Comparison of ENCODE assay signal across 20 cellular contexts in genomic region chrX:9160698-9161329, GRCh38.
"Had no signal": no experiment of that assay in that cellular context is flagged by ENCODE, and none has a peak within 500 bp of the region (broad histone marks: within the 10 kb centered on the region; RNA-seq: fewer than 3 reads in every experiment).

No MANE protein-coding gene starts in this region.

- DNase-seq: activated CD4-positive, alpha-beta T cell treated with anti-CD3 and anti-CD28 coated beads, Interleukin-2, amount 50 U/mL, for 4 hours; activated CD4-positive, CD25-positive, alpha-beta regulatory T cell treated with anti-CD3 and anti-CD28 coated beads, Interleukin-2, amount 50 U/mL, for 72 hours; activated CD8-positive, alpha-beta memory T cell treated with anti-CD3 and anti-CD28 coated beads, Interleukin-2, amount 10 ng/mL, durations not matched to agents 7 days and 5 days; activated naive CD4-positive, alpha-beta T cell; activated T-cell treated with anti-CD3 and anti-CD28 coated beads for 4 hours; anterior cingulate cortex; body of pancreas; head of caudate nucleus; left cardiac atrium; retina; sigmoid colon; stimulated activated CD4-positive, alpha-beta T cell treated with anti-CD3 and anti-CD28 coated beads, Interleukin-2, amount 100 ng/mL, for 48 hours; stimulated activated CD8-positive, alpha-beta memory T cell treated with anti-CD3 and anti-CD28 coated beads, Interleukin-4, amount 100 ng/mL, for 48 hours; stimulated activated naive CD4-positive, alpha-beta T cell treated with Interleukin-2 at 50 U/mL for 16 hours; tibial artery; WERI-Rb-1 had no signal

- H3K4me3 Mint-ChIP-seq: activated CD8-positive, alpha-beta memory T cell treated with anti-CD3 and anti-CD28 coated beads, Interleukin-2, amount 10 ng/mL, durations not matched to agents 7 days and 5 days; memory B cell; natural killer cell treated with Interleukin-12 subunit alpha and Interleukin-12 subunit beta and Interleukin-15 and Interleukin-18, amount 100 ng/mL, for 72 hours had no signal

- H3K9me3 Mint-ChIP-seq: memory B cell had no signal

- H3K36me3 Mint-ChIP-seq: memory B cell had no signal

- ATAC-seq: activated CD8-positive, alpha-beta memory T cell treated with anti-CD3 and anti-CD28 coated beads, Interleukin-2, amount 10 ng/mL, durations not matched to agents 7 days and 5 days; body of pancreas; gastroesophageal sphincter; left cardiac atrium; natural killer cell treated with Interleukin-12 subunit alpha and Interleukin-12 subunit beta and Interleukin-15 and Interleukin-18, amount 100 ng/mL, for 72 hours had no signal

- H3K27me3 Mint-ChIP-seq: activated CD8-positive, alpha-beta memory T cell treated with anti-CD3 and anti-CD28 coated beads, Interleukin-2, amount 10 ng/mL, durations not matched to agents 7 days and 5 days; progenitor cell of endocrine pancreas had no signal

- H3K27ac Mint-ChIP-seq: activated CD8-positive, alpha-beta memory T cell treated with anti-CD3 and anti-CD28 coated beads, Interleukin-2, amount 10 ng/mL, durations not matched to agents 7 days and 5 days; memory B cell; natural killer cell treated with Interleukin-12 subunit alpha and Interleukin-12 subunit beta and Interleukin-15 and Interleukin-18, amount 100 ng/mL, for 72 hours; progenitor cell of endocrine pancreas had no signal
